Comparison of ENCODE assay signal across 25 cellular contexts in the genomic region with DNA sequence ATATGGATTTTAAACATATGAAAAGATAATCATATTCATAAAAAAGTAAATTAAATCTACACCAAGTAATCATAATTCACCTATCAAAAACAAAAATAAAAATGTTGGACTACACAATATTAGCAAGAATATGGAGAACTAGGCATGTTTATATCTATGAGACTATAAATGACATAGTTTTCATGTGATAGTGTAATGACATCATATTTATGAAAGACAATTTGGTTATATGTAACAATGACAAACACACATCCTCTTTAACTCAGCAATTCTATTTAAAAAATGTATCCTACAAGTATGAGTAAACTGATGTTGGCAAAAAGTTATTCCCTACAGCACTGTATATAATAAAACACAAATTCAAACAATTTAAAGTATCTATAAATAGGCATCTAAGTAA.
DNase-seq lines count a peak whose midpoint lies in the region; ATAC-seq, FAIRE-seq and TF ChIP-seq lines count a peak whose summit lies in the region.
"Had no signal": no experiment of that assay in that cellular context is flagged by ENCODE, and none has a peak within 500 bp of the region (broad histone marks: within the 10 kb centered on the region; RNA-seq: fewer than 3 reads in every experiment).

No MANE protein-coding gene starts in this region.

- intact Hi-C loops in HepG2 (cut with micrococcal nuclease; ENCODE audit: unreplicated experiment), result no loop called here
- intact Hi-C loops in right lobe of liver (cut with DNase I), result no loop called here
- intact Hi-C loops in pancreas (cut with DNase I), result no loop called here

- no peak for FAIRE-seq in HepG2 (lab: Jason Lieb, UNC)
- peak; percentile 58 for FAIRE-seq in colon (lab: Jason Lieb, UNC)
- FAIRE-seq in pancreas (lab: Jason Lieb, UNC), result peak; percentile 9
- FAIRE-seq: GM12878, GM12892, GM18507 had no signal

- H3K27me3 ChIP-seq in HepG2 (ENCODE audit: control insufficient read depth in 1 of 2, insufficient read depth in 2 of 2, low read length in 2 of 2), result peaks cover 0 to 2% of the 10 kb centered on the region in 2 experiments; a peak in 2 of 5 replicates
- no peaks in the 10 kb centered on the region for H3K27me3 ChIP-seq in right lobe of liver
- H3K27me3 ChIP-seq in pancreas, result peaks cover 0 to under 1% (median 0%) of the 10 kb centered on the region in 4 donors
- H3K27me3 ChIP-seq: BE2C, BLaER1 had no signal

- H3K36me3 ChIP-seq in HepG2 (replicated peaks in 1 of 2; ENCODE audit: control insufficient read depth in 1 of 2, insufficient read depth in 2 of 2, low read length in 2 of 2), result no peaks in the 10 kb centered on the region
- H3K36me3 ChIP-seq in right lobe of liver, result no peaks in the 10 kb centered on the region
- H3K36me3 ChIP-seq in pancreas, result no peaks in the 10 kb centered on the region
- H3K36me3 ChIP-seq: BE2C, BLaER1 had no signal

- no peak for TF ChIP-seq POLR2A in HepG2 (IDR thresholded peaks at IDR 0.05; ENCODE audit: insufficient read depth in 1 of 2, low read depth in 2 of 2, low read length in 2 of 2)
- TF ChIP-seq POLR2A in right lobe of liver (IDR thresholded peaks at IDR 0.05), result no peak

- TF ChIP-seq RAD21 in HepG2 (CRISPR knock-in tag; IDR thresholded peaks at IDR 0.05), result no peak

- CTCF ChIA-PET in HepG2 (lab: Yijun Ruan, JAX; ENCODE audit: low intra/inter-chr PET ratio, low total read pairs), result no interaction called here

- no peak for TF ChIP-seq EP300 in HepG2 (IDR thresholded peaks at IDR 0.05; ENCODE audit: low read depth in 2 of 2, low read length in 2 of 2)
- TF ChIP-seq EP300 in HepG2 (CRISPR knock-in tag; IDR thresholded peaks at IDR 0.05; ENCODE audit: borderline replicate concordance), result no peak

- no peaks in the 10 kb centered on the region for H3K9me3 ChIP-seq in HepG2 (ENCODE audit: low read length)
- H3K9me3 ChIP-seq in right lobe of liver, result no peaks in the 10 kb centered on the region
- H3K9me3 ChIP-seq in pancreas, result no peaks in the 10 kb centered on the region
- H3K9me3 ChIP-seq: BE2C, BLaER1 had no signal

- H2AFZ ChIP-seq in HepG2 (ENCODE audit: low read length), result no peak overlapping the region

- no peak overlapping the region for H3K27ac ChIP-seq in HepG2 (ENCODE audit: extremely low read length, insufficient read depth, low read length)
- no peak overlapping the region for H3K27ac ChIP-seq in right lobe of liver
- H3K27ac ChIP-seq in pancreas, result no peak overlapping the region
- H3K27ac ChIP-seq: 22Rv1, BLaER1, C4-2B had no signal

- no TSS peak for BruUV-seq in HepG2 (replicated peaks; lab: Mats Ljungman, UMichigan)

- ATAC-seq in HepG2 (no peak), right lobe of liver (no peak), pancreas (no peak)
- ATAC-seq: GM12878 had no signal

- no peaks in the 10 kb centered on the region for H3K79me2 ChIP-seq in HepG2 (ENCODE audit: insufficient read depth, low read length)

- H3K4me1 ChIP-seq in HepG2 (ENCODE audit: insufficient read depth, low read length) (no peaks in the 10 kb centered on the region), right lobe of liver (no peaks in the 10 kb centered on the region), pancreas (no peaks in the 10 kb centered on the region)
- H3K4me1 ChIP-seq: BE2C, BLaER1 had no signal

- H4K20me1 ChIP-seq in HepG2 (ENCODE audit: insufficient read depth, low read length), result no peaks in the 10 kb centered on the region
- H4K20me1 ChIP-seq: BLaER1 had no signal

- H3K4me2 ChIP-seq in HepG2 (ENCODE audit: low read depth, low read length), result no peak overlapping the region
- H3K4me2 ChIP-seq: BLaER1 had no signal

- no peak overlapping the region for H3K4me3 ChIP-seq in HepG2 (replicated peaks in 1 of 3; ENCODE audit: insufficient read depth in 1 of 3, low read depth in 2 of 3, low read length in 3 of 3)
- no peak overlapping the region for H3K4me3 ChIP-seq in right lobe of liver
- H3K4me3 ChIP-seq in pancreas, result no peak overlapping the region
- H3K4me3 ChIP-seq: BLaER1, GM12878 had no signal

- no peak for TF ChIP-seq CTCF in HepG2 (CRISPR knock-in tag; IDR thresholded peaks at IDR 0.05)
- no peak for TF ChIP-seq CTCF in right lobe of liver (IDR thresholded peaks at IDR 0.05)
- no peak for TF ChIP-seq CTCF in pancreas (IDR thresholded peaks at IDR 0.05)

- H3K9ac ChIP-seq in HepG2 (ENCODE audit: insufficient read depth, low read depth, low read length), result no peak overlapping the region
- H3K9ac ChIP-seq: BLaER1 had no signal

- DNase-seq in HepG2 (ENCODE audit: low spot score) (no peak), right lobe of liver (no peak), pancreas (no peak), activated T-cell treated with anti-CD3 and anti-CD28 coated beads for 4 hours (no peak), C1 segment of cervical spinal cord (lab: John Stamatoyannopoulos, UW) (no peak)
- DNase-seq in activated naive CD4-positive, alpha-beta T cell (lab: John Stamatoyannopoulos, UW), result no peak
- DNase-seq: ACHN; BE2C; CD4-positive, alpha-beta memory T cell; CD8-positive, alpha-beta memory T cell; COR-L47; DMS 273 treated with DMSO at 0.1 percent for 48 hours; DMS153; DMS53; DMS79; DND-41; EL; GDM1 had no signal

- in situ Hi-C loops in HepG2 (cut with HindIII; ENCODE audit: extremely low pct_ligation_motif_present, low pct_unique_long_range_greater_than_20kb), result no loop called here

- POLR2A ChIA-PET in HepG2 (lab: Yijun Ruan, JAX), result no interaction called here

TF ChIP-seq in HepG2, 621 proteins besides CTCF, POLR2A, EP300 and RAD21:
- TF ChIP-seq, protein P1, sequence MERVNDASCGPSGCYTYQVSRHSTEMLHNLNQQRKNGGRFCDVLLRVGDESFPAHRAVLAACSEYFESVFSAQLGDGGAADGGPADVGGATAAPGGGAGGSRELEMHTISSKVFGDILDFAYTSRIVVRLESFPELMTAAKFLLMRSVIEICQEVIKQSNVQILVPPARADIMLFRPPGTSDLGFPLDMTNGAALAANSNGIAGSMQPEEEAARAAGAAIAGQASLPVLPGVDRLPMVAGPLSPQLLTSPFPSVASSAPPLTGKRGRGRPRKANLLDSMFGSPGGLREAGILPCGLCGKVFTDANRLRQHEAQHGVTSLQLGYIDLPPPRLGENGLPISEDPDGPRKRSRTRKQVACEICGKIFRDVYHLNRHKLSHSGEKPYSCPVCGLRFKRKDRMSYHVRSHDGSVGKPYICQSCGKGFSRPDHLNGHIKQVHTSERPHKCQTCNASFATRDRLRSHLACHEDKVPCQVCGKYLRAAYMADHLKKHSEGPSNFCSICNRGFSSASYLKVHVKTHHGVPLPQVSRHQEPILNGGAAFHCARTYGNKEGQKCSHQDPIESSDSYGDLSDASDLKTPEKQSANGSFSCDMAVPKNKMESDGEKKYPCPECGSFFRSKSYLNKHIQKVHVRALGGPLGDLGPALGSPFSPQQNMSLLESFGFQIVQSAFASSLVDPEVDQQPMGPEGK (CRISPR knock-in tag; IDR thresholded peaks at IDR 0.05), result no peak
- TF ChIP-seq REL (CRISPR knock-in tag; conservative IDR thresholded peaks at IDR 0.05) (no peak), ZNF282 (IDR thresholded peaks at IDR 0.05; ENCODE audit: partially characterized antibody) (no peak), ATF7 (IDR thresholded peaks at IDR 0.05) (peak; percentile 77), ATF7 (CRISPR knock-in tag; IDR thresholded peaks at IDR 0.05) (no peak), ZSCAN30 (CRISPR knock-in tag; IDR thresholded peaks at IDR 0.05) (no peak)
- TF ChIP-seq, protein P2, sequence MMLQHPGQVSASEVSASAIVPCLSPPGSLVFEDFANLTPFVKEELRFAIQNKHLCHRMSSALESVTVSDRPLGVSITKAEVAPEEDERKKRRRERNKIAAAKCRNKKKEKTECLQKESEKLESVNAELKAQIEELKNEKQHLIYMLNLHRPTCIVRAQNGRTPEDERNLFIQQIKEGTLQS (CRISPR knock-in tag; IDR thresholded peaks at IDR 0.05), result no peak
